26 cellular contexts compared by ENCODE assay signal in the genomic region with DNA sequence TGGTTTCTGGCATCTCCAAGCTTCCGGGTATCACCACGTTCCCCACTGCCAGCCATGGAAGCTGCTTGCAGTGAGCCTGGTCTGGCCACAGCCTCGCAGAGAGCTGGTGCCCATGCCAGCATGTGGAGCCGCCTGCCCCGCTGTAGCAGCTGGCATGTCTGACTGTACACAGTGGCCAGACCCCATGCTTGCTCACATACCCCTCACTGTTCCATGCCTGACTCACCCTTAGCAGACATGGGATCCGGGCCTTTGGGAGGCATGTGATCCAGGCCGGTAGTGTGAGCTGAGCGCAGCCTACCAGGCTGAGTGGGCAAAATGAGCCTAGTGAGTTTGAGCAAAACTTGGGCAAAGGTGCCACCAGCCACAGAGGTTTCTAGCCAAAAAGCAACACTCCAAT. TPM values are rescaled to one million over a fixed set of nuclear protein-coding genes. Genes with fewer than 3 reads are reported as not detected.
DNase-seq lines count a peak whose midpoint lies in the region; ATAC-seq, FAIRE-seq and TF ChIP-seq lines count a peak whose summit lies in the region.
"Had no signal": no experiment of that assay in that cellular context is flagged by ENCODE, and none has a peak within 500 bp of the region (broad histone marks: within the 10 kb centered on the region; RNA-seq: fewer than 3 reads in every experiment).

No MANE protein-coding gene starts in this region.

- in situ Hi-C loops in K562 (cut with MboI), result loop anchor here (10.0 kb wide), 1 partner anchor 489 kb away; no protein-coding TSS in a partner anchor

- WGBS in heart left ventricle, 4 donors, result 73 to 85% (median 82%) methylated on average over 8 of the region's 8 CpGs
- 0% methylated on average over 8 of the region's 8 CpGs for WGBS in K562 (ENCODE audit: insufficient coverage, low coverage, missing lambda C conversion rate)
- 83 to 97% methylated on average over 6 to 8 of the region's 8 CpGs for WGBS in tibial nerve, 2 donors

- no peak overlapping the region for H3K9ac ChIP-seq in K562 (ENCODE audit: insufficient read depth in 1 of 2, low read depth in 2 of 2, low read length in 2 of 2)

- H3K4me3 ChIP-seq in heart left ventricle (no peak overlapping the region), K562 (no peak overlapping the region), tibial nerve (no peak overlapping the region)
- H3K4me3 ChIP-seq: SJSA1 had no signal

- H2AFZ ChIP-seq in K562 (ENCODE audit: low read depth, low read length), result no peak overlapping the region

- TF ChIP-seq RAD21 in K562 (CRISPR knock-in tag; conservative IDR thresholded peaks at IDR 0.05 in 1 of 2, IDR thresholded peaks at IDR 0.05 in 1 of 2), result no peak

- no peak for TF ChIP-seq EP300 in K562 (IDR thresholded peaks at IDR 0.05; ENCODE audit: low read length)
- TF ChIP-seq EP300 in tibial nerve (IDR thresholded peaks at IDR 0.05), result no peak

- peaks cover 0 to 13% (median 0%) of the 10 kb centered on the region in 12 donors for H3K9me3 ChIP-seq in heart left ventricle
- no peaks in the 10 kb centered on the region for H3K9me3 ChIP-seq in K562 (replicated peaks; ENCODE audit: control insufficient read depth, insufficient read depth, low read depth, low read length)
- peaks cover 0 to 8% (median 0%) of the 10 kb centered on the region in 4 donors for H3K9me3 ChIP-seq in tibial nerve
- H3K9me3 ChIP-seq: SJSA1 had no signal

- BruUV-seq in K562 (replicated peaks; lab: Mats Ljungman, UMichigan), result no TSS peak

- H3K27me3 ChIP-seq in heart left ventricle (no peaks in the 10 kb centered on the region), K562 (ENCODE audit: control insufficient read depth in 2 of 2, insufficient read depth in 2 of 2, low read length in 2 of 2) (peaks cover 12 to 18% of the 10 kb centered on the region in 2 experiments), tibial nerve (peaks cover 0 to 4% of the 10 kb centered on the region in 2 donors)
- H3K27me3 ChIP-seq: SJSA1 had no signal

- H3K36me3 ChIP-seq in heart left ventricle (no peaks in the 10 kb centered on the region), K562 (ENCODE audit: control insufficient read depth, insufficient read depth, low read length) (no peaks in the 10 kb centered on the region), tibial nerve (no peaks in the 10 kb centered on the region)
- H3K36me3 ChIP-seq: SJSA1 had no signal

- no peaks in the 10 kb centered on the region for H4K20me1 ChIP-seq in K562 (replicated peaks; ENCODE audit: control insufficient read depth, insufficient read depth, low read length)

- POLR2A ChIA-PET in K562 (lab: Yijun Ruan, JAX), result interaction anchor here (0.6 to 1.7 kb wide), 8 partner anchors 11 to 201 kb away, joined by 3 to 5 read pairs (median 4); partner anchors contain the start of gene RPRD1A

- DNase-seq in Right ventricle myocardium inferior (ENCODE audit: missing footprints) (peak; percentile 65), heart left ventricle (no peak), K562 (ENCODE audit: extremely low read depth in 1 of 4, low spot score in 3 of 4) (no peak), myocyte (ENCODE audit: low read depth) (peak; percentile 29), NCI-H446 (lab: John Stamatoyannopoulos, UW) (no peak), KG1 (lab: John Stamatoyannopoulos, UW) (no peak), tibial nerve (ENCODE audit: low spot score in 2 of 2) (no peak)
- DNase-seq: 8988T; C1 segment of cervical spinal cord; CD8-positive, alpha-beta T cell; DMS153; GOT3; Kasumi-1; NCI-H1092; NCI-H1436 treated with DMSO at 0.1 percent for 48 hours; NCI-H1930; NCI-H2227 treated with DMSO at 0.1 percent for 48 hours; NCI-H510A treated with DMSO at 0.1 percent for 48 hours; NCI-H748 treated with DMSO at 0.1 percent for 48 hours; NK-92 treated with Interleukin-12 subunit alpha and Interleukin-12 subunit beta, amount 100 ng/mL, for 24 hours had no signal

- H3K79me2 ChIP-seq in K562 (ENCODE audit: control insufficient read depth, insufficient read depth, low read length), result no peaks in the 10 kb centered on the region

- TF ChIP-seq POLR2A in heart left ventricle (IDR thresholded peaks at IDR 0.05) (no peak), K562 (conservative IDR thresholded peaks at IDR 0.05) (no peak), tibial nerve (IDR thresholded peaks at IDR 0.05) (no peak)

- intact Hi-C loops in Right ventricle myocardium inferior (cut with DNase I) (no loop called here), heart left ventricle (cut with DNase I) (no loop called here), K562 (cut with micrococcal nuclease) (no loop called here)

- no peak overlapping the region for H3K4me2 ChIP-seq in K562 (ENCODE audit: insufficient read depth, low read length)

- FAIRE-seq in K562 (lab: Jason Lieb, UNC), result no peak
- FAIRE-seq: G401.6, GM19239 had no signal

- no peaks in the 10 kb centered on the region for H3K4me1 ChIP-seq in heart left ventricle
- peaks cover 0 to 8% of the 10 kb centered on the region in 2 experiments; a peak in 1 of 5 replicates for H3K4me1 ChIP-seq in K562 (replicated peaks in 1 of 2; ENCODE audit: control insufficient read depth in 2 of 2, insufficient read depth in 2 of 2, low read length in 2 of 2)
- H3K4me1 ChIP-seq in tibial nerve, result no peaks in the 10 kb centered on the region
- H3K4me1 ChIP-seq: SJSA1 had no signal

- H3K9me1 ChIP-seq in K562 (ENCODE audit: control insufficient read depth, insufficient read depth, low read length), result no peaks in the 10 kb centered on the region

- peak; percentile 10 for ATAC-seq in Right ventricle myocardium inferior
- no peak for ATAC-seq in heart left ventricle
- peak; percentile 11; the same call in 1 of the 3 replicates for ATAC-seq in K562
- ATAC-seq: CD8-positive, alpha-beta T cell; HCT116; Panc1 had no signal

- TF ChIP-seq CTCF in heart left ventricle (IDR thresholded peaks at IDR 0.05) (no peak), K562 (IDR thresholded peaks at IDR 0.05 in 2 of 3, conservative IDR thresholded peaks at IDR 0.05 in 1 of 3; ENCODE audit: insufficient read depth in 2 of 3, low read depth in 1 of 3, low read length in 3 of 3) (no peak), tibial nerve (IDR thresholded peaks at IDR 0.05) (no peak)

- CTCF ChIA-PET in K562 (lab: Yijun Ruan, JAX; ENCODE audit: low intra/inter-chr PET ratio), result no interaction called here

- H3K27ac ChIP-seq in heart left ventricle (no peak overlapping the region), K562 (ENCODE audit: extremely low read depth, low read depth, low read length) (no peak overlapping the region), tibial nerve (no peak overlapping the region)
- H3K27ac ChIP-seq: HL-60, SJSA1 had no signal

RNA-seq across cellular contexts. Expression of gene RPRD1A, which starts 18.8 kb away (rescaled TPM):
- total RNA-seq in Right ventricle myocardium inferior (45.5 TPM), heart left ventricle (10 to 100 TPM; 38.5 to 59.8 (median 45.3) TPM), K562 (2014; rRNA removed) (61.1 and 63.8 TPM in 2 replicates), K562 (2014; rRNA removed; fragmentation: Illumina TruSeq; extraction: Trizol) (69.3 and 74.5 TPM in 2 replicates), K562 (2015; rRNA removed; fragmentation: Illumina TruSeq; extraction: Trizol) (55.9 and 56.2 TPM in 2 replicates), K562 (2021) (65.0 and 66.0 TPM in 2 replicates), myocyte (65.7 and 69.1 TPM in 2 replicates), tibial nerve (10 to 100 TPM; 65.9 to 75.9 (median 69.7) TPM)
- polyA plus RNA-seq in heart left ventricle (10 to 100 TPM; 22.6 to 49.6 TPM), K562 (2011; rRNA removed) (121 and 127 TPM in 2 replicates), K562 (2014; fragmentation: Illumina TruSeq; extraction: Trizol) (60.8 and 67.7 TPM in 2 replicates), K562 (2014; fragmentation: Nextera tagmentation; extraction: Ambion mirVana) (10 to 100 TPM; 30.2 to 36.7 TPM), K562 (2014; rRNA removed) (130 and 142 TPM in 2 replicates)
- total RNA-seq in K562 (2011; cell fraction: chromatin; rRNA removed; ENCODE audit: low replicate concordance), result 113 and 316 TPM in 2 replicates
- total RNA-seq in K562 (2011; cell fraction: nucleolus; rRNA removed), result 99.9 and 122 TPM in 2 replicates
- 188 and 269 TPM in 2 replicates for total RNA-seq in K562 (2011; cell fraction: nucleoplasm; rRNA removed)
- 16.1 and 37.4 TPM in 2 replicates for polyA plus RNA-seq in K562 (2011; cell fraction: cytosol; rRNA removed)
- 313 and 349 TPM in 2 replicates for polyA plus RNA-seq in K562 (2011; cell fraction: nucleus; rRNA removed)
- polyA plus RNA-seq in K562 (2012), result 55.8 and 60.0 TPM in 2 replicates
- polyA minus RNA-seq in K562 (2011; rRNA and poly(A)+ RNA removed), result 58.1 and 85.0 TPM in 2 replicates
- polyA minus RNA-seq in K562 (2011; cell fraction: cytosol; rRNA and poly(A)+ RNA removed), result 22.3 and 29.2 TPM in 2 replicates
- 128 and 197 TPM in 2 replicates for polyA minus RNA-seq in K562 (2011; cell fraction: nucleus; rRNA and poly(A)+ RNA removed)
- 26.7 TPM for polyA plus RNA-seq in myocyte (2012)

RNA-seq across cellular contexts. Expression of gene SLC39A6, which starts 43.0 kb away (rescaled TPM):
- total RNA-seq in Right ventricle myocardium inferior (12.8 TPM), heart left ventricle (10 to 100 TPM; 11.1 to 22.3 (median 15.2) TPM), K562 (2014; rRNA removed) (17.4 and 21.1 TPM in 2 replicates), K562 (2014; rRNA removed; fragmentation: Illumina TruSeq; extraction: Trizol) (19.9 and 20.9 TPM in 2 replicates), K562 (2015; rRNA removed; fragmentation: Illumina TruSeq; extraction: Trizol) (19.0 and 20.6 TPM in 2 replicates), K562 (2021) (13.2 and 14.0 TPM in 2 replicates), myocyte (61.7 and 62.2 TPM in 2 replicates), tibial nerve (10 to 100 TPM; 43.3 to 53.3 (median 44.0) TPM)
- polyA plus RNA-seq in heart left ventricle (10 to 100 TPM in 1 of 2 donors, 1 to 10 TPM in 1; 2.4 to 28.8 TPM), K562 (2011; rRNA removed) (16.7 and 17.8 TPM in 2 replicates), K562 (2014; fragmentation: Illumina TruSeq; extraction: Trizol) (22.1 and 23.8 TPM in 2 replicates), K562 (2014; fragmentation: Nextera tagmentation; extraction: Ambion mirVana) (1 to 10 TPM; 5.6 to 6.6 TPM), K562 (2014; rRNA removed) (13.2 and 13.8 TPM in 2 replicates)
- 16.4 and 23.0 TPM in 2 replicates for total RNA-seq in K562 (2011; cell fraction: chromatin; rRNA removed; ENCODE audit: low replicate concordance)
- total RNA-seq in K562 (2011; cell fraction: nucleolus; rRNA removed), result 16.7 and 19.2 TPM in 2 replicates
- 18.1 and 19.9 TPM in 2 replicates for total RNA-seq in K562 (2011; cell fraction: nucleoplasm; rRNA removed)
- 11.3 and 13.7 TPM in 2 replicates for polyA plus RNA-seq in K562 (2011; cell fraction: cytosol; rRNA removed)
- 14.2 and 16.8 TPM in 2 replicates for polyA plus RNA-seq in K562 (2011; cell fraction: nucleus; rRNA removed)
- 8.7 and 10.7 TPM in 2 replicates for polyA plus RNA-seq in K562 (2012)
- polyA minus RNA-seq in K562 (2011; rRNA and poly(A)+ RNA removed), result 26.3 and 34.2 TPM in 2 replicates
- polyA minus RNA-seq in K562 (2011; cell fraction: cytosol; rRNA and poly(A)+ RNA removed), result 5.0 and 5.6 TPM in 2 replicates
- polyA minus RNA-seq in K562 (2011; cell fraction: nucleus; rRNA and poly(A)+ RNA removed), result 7.3 and 11.8 TPM in 2 replicates
- polyA plus RNA-seq in myocyte (2012), result 58.4 TPM

RNA-seq across cellular contexts. Expression of gene ELP2, which starts 43.5 kb away (rescaled TPM):
- total RNA-seq in Right ventricle myocardium inferior, result 48.1 TPM
- total RNA-seq in heart left ventricle, result 10 to 100 TPM; 26.2 to 60.7 (median 46.8) TPM
- polyA plus RNA-seq in heart left ventricle, result 10 to 100 TPM; 32.6 to 39.8 TPM
- total RNA-seq in K562 (2011; cell fraction: chromatin; rRNA removed; ENCODE audit: low replicate concordance), result 409 and 679 TPM in 2 replicates
- 246 and 294 TPM in 2 replicates for total RNA-seq in K562 (2011; cell fraction: nucleolus; rRNA removed)
- 383 and 472 TPM in 2 replicates for total RNA-seq in K562 (2011; cell fraction: nucleoplasm; rRNA removed)
- total RNA-seq in K562 (2014; rRNA removed), result 156 and 158 TPM in 2 replicates
- total RNA-seq in K562 (2014; rRNA removed; fragmentation: Illumina TruSeq; extraction: Trizol), result 123 and 139 TPM in 2 replicates
- total RNA-seq in K562 (2015; rRNA removed; fragmentation: Illumina TruSeq; extraction: Trizol), result 72.8 and 76.8 TPM in 2 replicates
- 140 and 148 TPM in 2 replicates for total RNA-seq in K562 (2021)
- polyA plus RNA-seq in K562 (2011; rRNA removed), result 188 and 192 TPM in 2 replicates
- polyA plus RNA-seq in K562 (2011; cell fraction: cytosol; rRNA removed), result 42.9 and 93.6 TPM in 2 replicates
- 181 and 221 TPM in 2 replicates for polyA plus RNA-seq in K562 (2011; cell fraction: nucleus; rRNA removed)
- 133 and 141 TPM in 2 replicates for polyA plus RNA-seq in K562 (2012)
- polyA plus RNA-seq in K562 (2014; fragmentation: Illumina TruSeq; extraction: Trizol), result 87.4 and 96.0 TPM in 2 replicates
- 100 to 1,000 TPM; 146 to 172 TPM for polyA plus RNA-seq in K562 (2014; fragmentation: Nextera tagmentation; extraction: Ambion mirVana)
- 84.0 and 94.8 TPM in 2 replicates for polyA plus RNA-seq in K562 (2014; rRNA removed)
- 262 and 352 TPM in 2 replicates for polyA minus RNA-seq in K562 (2011; rRNA and poly(A)+ RNA removed)
- polyA minus RNA-seq in K562 (2011; cell fraction: cytosol; rRNA and poly(A)+ RNA removed), result 73.4 and 77.3 TPM in 2 replicates
- polyA minus RNA-seq in K562 (2011; cell fraction: nucleus; rRNA and poly(A)+ RNA removed), result 158 and 260 TPM in 2 replicates
- total RNA-seq in myocyte, result 66.3 and 72.4 TPM in 2 replicates
- polyA plus RNA-seq in myocyte (2012), result 55.1 TPM
- 10 to 100 TPM; 46.1 to 82.4 (median 67.4) TPM for total RNA-seq in tibial nerve

Comparison
In these comparisons a context has a peak if more than half of its experiments do, and no peak if none do; other contexts are left out.
1. ATAC-seq: peak in Right ventricle myocardium inferior (single experiment) and K562 (single experiment); none in heart left ventricle (0 of 4).
2. DNase-seq: peak in Right ventricle myocardium inferior (single experiment) and myocyte (single experiment); none in heart left ventricle (0 of 5), K562 (0 of 4), NCI-H446 (0 of 2), KG1 (single experiment) and tibial nerve (0 of 2).